ENCODE assay signal across 20 cellular contexts in the genomic region with DNA sequence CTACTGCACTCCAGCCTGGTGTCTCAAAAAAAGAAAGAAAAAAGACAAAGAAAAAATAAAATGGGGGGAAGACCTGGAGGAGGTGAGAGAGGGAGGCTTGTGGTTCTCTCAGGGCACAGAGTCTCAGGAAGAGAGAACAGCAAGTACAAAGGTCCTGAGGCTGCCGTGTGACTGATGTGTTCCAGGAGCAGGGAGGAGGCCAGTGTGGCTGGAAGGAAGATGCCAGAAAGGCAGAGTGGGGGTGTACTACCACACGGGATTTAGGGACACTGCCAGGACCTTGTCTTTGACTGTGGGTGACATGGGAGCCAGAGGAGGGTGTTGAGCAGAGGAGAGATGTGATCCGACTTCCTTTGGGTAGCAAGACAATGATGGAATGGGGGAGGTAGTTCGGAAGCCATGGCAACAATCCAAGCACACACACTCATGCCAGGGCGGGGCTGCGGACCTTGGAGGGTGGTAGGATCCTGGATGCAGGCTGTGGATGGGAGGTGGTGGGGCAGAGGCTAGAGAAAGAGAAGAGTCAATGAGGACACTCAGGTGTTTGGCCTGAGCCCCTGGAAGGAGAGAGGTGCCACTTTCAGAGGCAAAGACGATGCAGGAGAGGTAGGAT.
DNase-seq lines count a peak whose midpoint lies in the region; ATAC-seq and TF ChIP-seq lines count a peak whose summit lies in the region.
"Had no signal": no experiment of that assay in that cellular context is flagged by ENCODE, and none has a peak within 500 bp of the region (broad histone marks: within the 10 kb centered on the region; RNA-seq: fewer than 3 reads in every experiment).

No MANE protein-coding gene starts in this region.

- no peak for TF ChIP-seq CTCF in RWPE2 (IDR thresholded peaks at IDR 0.05; ENCODE audit: poor library complexity, severe bottlenecking)

- peaks cover 44% of the 10 kb centered on the region for H3K4me1 ChIP-seq in RWPE2 (ENCODE audit: insufficient read depth, poor library complexity, severe bottlenecking)

- DNase-seq in DMS 273 (lab: John Stamatoyannopoulos, UW; ENCODE audit: unreplicated experiment) (peak; percentile 27), DMS 273 treated with DMSO at 0.1 percent for 48 hours (lab: John Stamatoyannopoulos, UW) (no peak), HPDE6-E6E7 (ENCODE audit: extremely low spot score) (peak; percentile 70), RWPE2 (ENCODE audit: low spot score) (peak; percentile 90), kidney tubule cell (ENCODE audit: low spot score) (peak; percentile 49), G401 (ENCODE audit: low spot score) (no peak)
- DNase-seq: activated effector memory CD4-positive, alpha-beta T cell treated with Interleukin-2 at 50 U/mL for 16 hours; C1 segment of cervical spinal cord; Karpas-422; midbrain; NCI-H146; NCI-H526 treated with DMSO at 0.1 percent for 48 hours; stimulated activated CD4-positive, alpha-beta T cell treated with anti-CD3 and anti-CD28 coated beads, Interleukin-4, amount 100 ng/mL, for 1 hour; T-helper 1 cell had no signal

- in situ Hi-C loops in G401 (cut with HindIII; ENCODE audit: low sequenced_read_pairs): no loop called here

- H3K27me3 ChIP-seq in RWPE2 (ENCODE audit: insufficient read depth, poor library complexity, severe bottlenecking): no peaks in the 10 kb centered on the region
- H3K27me3 ChIP-seq: ascending aorta, tibial nerve had no signal

- peak overlapping the region; percentile 42 for H3K27ac ChIP-seq in RWPE2 (ENCODE audit: poor library complexity, severe bottlenecking)
- H3K27ac ChIP-seq: 22Rv1, ascending aorta, tibial nerve had no signal

- H3K9me3 ChIP-seq in RWPE2 (ENCODE audit: severe bottlenecking): no peaks in the 10 kb centered on the region
- H3K9me3 ChIP-seq: ascending aorta, tibial nerve had no signal

- ATAC-seq in RWPE2 (ENCODE audit: low read depth) (peak; percentile 41), HG03159 (IDR thresholded peaks at IDR 0.05; ENCODE audit: unreplicated experiment) (no peak), GM19395 (IDR thresholded peaks at IDR 0.05; ENCODE audit: unreplicated experiment) (no peak)
- ATAC-seq: WTC11 had no signal

- no peak overlapping the region for H3K4me3 ChIP-seq in RWPE2 (ENCODE audit: severe bottlenecking)
- H3K4me3 ChIP-seq: ascending aorta, tibial nerve had no signal

- no peaks in the 10 kb centered on the region for H3K36me3 ChIP-seq in RWPE2 (ENCODE audit: low read depth)
- H3K36me3 ChIP-seq: ascending aorta, tibial nerve had no signal

Comparison
In these comparisons a context has a peak if more than half of its experiments do, and no peak if none do; other contexts are left out.
1. DNase-seq: peak in DMS 273 (single experiment), HPDE6-E6E7 (single experiment), RWPE2 (single experiment) and kidney tubule cell (single experiment); none in DMS 273 treated with DMSO at 0.1 percent for 48 hours (single experiment) and G401 (single experiment).